In genomic region chr11:33039274-33040126, GRCh38 we compare ENCODE assay signal across 8 cellular contexts. TPM values are rescaled to one million over a fixed set of nuclear protein-coding genes. Genes with fewer than 3 reads are reported as not detected.
A peak's percentile ranks its signal among the peaks of the same experiment; 100 is the strongest.
DNase-seq lines count a peak whose midpoint lies in the region; ATAC-seq and TF ChIP-seq lines count a peak whose summit lies in the region.

TSS of gene TCP11L1 (plus strand) at chr11:33039572. CDS start at chr11:33043774, 4,202 bp downstream.

- ATAC-seq in HG03432 (IDR thresholded peaks at IDR 0.05; ENCODE audit: unreplicated experiment) (peak; percentile 82), left colon (peak; percentile 79)

- TF ChIP-seq CTCF in BJ (IDR thresholded peaks at IDR 0.05; ENCODE audit: insufficient read depth, low read depth, low read length): no peak

- POLR2A ChIA-PET in BJ (lab: Charles Lee): interaction anchor here (0.6 to 1.2 kb wide), 4 partner anchors 14 to 33 kb away, joined by 3 to 5 read pairs (median 3); partner anchors contain the start of gene DEPDC7

- DNase-seq in BJ (ENCODE audit: low read depth) (no peak), GM19238 (ENCODE audit: insufficient read length, low spot score) (peak; percentile 77), NCI-H510A (lab: John Stamatoyannopoulos, UW) (peak; percentile 78), dedifferentiated amniotic fluid mesenchymal stem cell (ENCODE audit: extremely low spot score) (peak; percentile 65), left colon (peak; percentile 86 to 88)
- peak; percentile 88 for DNase-seq in activated CD4-positive, alpha-beta T cell treated with anti-CD3 and anti-CD28 coated beads for 48 hours
- peak; percentile 83 for DNase-seq in stimulated activated CD4-positive, alpha-beta T cell treated with anti-CD3 and anti-CD28 coated beads, Interleukin-1b, Interleukin-23, amount 100 ng/mL, for 48 hours

- intact Hi-C loops in left colon (cut with DNase I, micrococcal nuclease): no loop called here

- CTCF ChIA-PET in BJ (lab: Yijun Ruan, JAX): interaction anchor here (0.8 to 1.1 kb wide), 3 partner anchors 10 to 27 kb away, joined by 3 to 4 read pairs (median 4); no protein-coding TSS in a partner anchor

- H3K36me3 ChIP-seq in BJ (ENCODE audit: control insufficient read depth, insufficient read depth, low read length): no peaks in the 10 kb centered on the region

- H3K4me3 ChIP-seq in BJ (ENCODE audit: low read depth, low read length): peak within 1 kb of the TSS; percentile 92

- no peaks in the 10 kb centered on the region for H3K27me3 ChIP-seq in BJ (ENCODE audit: control insufficient read depth, insufficient read depth, low read length)

RNA-seq across cellular contexts. Expression of gene TCP11L1, which starts in this region (rescaled TPM):
- 20.2 and 23.4 TPM in 2 replicates for polyA plus RNA-seq in BJ (2011; rRNA removed)
- polyA minus RNA-seq in BJ (2011; rRNA and poly(A)+ RNA removed): 33.1 and 44.8 TPM in 2 replicates
- total RNA-seq in left colon: 10 to 100 TPM; 30.7 to 32.9 TPM
